21 cellular contexts compared by ENCODE assay signal in genomic region chr19:55044771-55045716, GRCh38. TPM values are rescaled to one million over a fixed set of nuclear protein-coding genes. Genes with fewer than 3 reads are reported as not detected.
DNase-seq lines count a peak whose midpoint lies in the region; ATAC-seq, FAIRE-seq and TF ChIP-seq lines count a peak whose summit lies in the region.
"Had no signal": no experiment of that assay in that cellular context is flagged by ENCODE, and none has a peak within 500 bp of the region (broad histone marks: within the 10 kb centered on the region; RNA-seq: fewer than 3 reads in every experiment).

No MANE protein-coding gene starts in this region.

- no peaks in the 10 kb centered on the region for H3K79me2 ChIP-seq in HepG2 (ENCODE audit: insufficient read depth, low read length)
- H3K79me2 ChIP-seq in OCI-LY7 (ENCODE audit: insufficient read depth, low read depth, low read length): no peaks in the 10 kb centered on the region

- CTCF ChIA-PET in HepG2 (lab: Yijun Ruan, JAX; ENCODE audit: low intra/inter-chr PET ratio, low total read pairs): no interaction called here
- CTCF ChIA-PET in OCI-LY7 (lab: Charles Lee; ENCODE audit: unreplicated experiment): no interaction called here

- H3K4me3 ChIP-seq in HepG2 (replicated peaks in 1 of 3; ENCODE audit: insufficient read depth in 1 of 3, low read depth in 2 of 3, low read length in 3 of 3) (no peak overlapping the region), right lobe of liver (no peak overlapping the region), kidney (ENCODE audit: low read length in 2 of 2) (no peak overlapping the region), lower leg skin (ENCODE audit: low read depth, poor library complexity, severe bottlenecking) (no peak overlapping the region), OCI-LY7 (ENCODE audit: low read depth, low read length, poor library complexity, severe bottlenecking) (no peak overlapping the region)
- H3K4me3 ChIP-seq: MG63 had no signal

- TF ChIP-seq CTCF in HepG2 (CRISPR knock-in tag; IDR thresholded peaks at IDR 0.05): no peak
- no peak for TF ChIP-seq CTCF in right lobe of liver (IDR thresholded peaks at IDR 0.05)
- no peak for TF ChIP-seq CTCF in kidney (IDR thresholded peaks at IDR 0.05; ENCODE audit: borderline replicate concordance, extremely low read depth, insufficient read depth)
- no peak for TF ChIP-seq CTCF in lower leg skin (IDR thresholded peaks at IDR 0.05)
- no peak for TF ChIP-seq CTCF in OCI-LY7 (conservative IDR thresholded peaks at IDR 0.05; ENCODE audit: low read length)

- H3K9ac ChIP-seq in HepG2 (ENCODE audit: insufficient read depth, low read depth, low read length) (no peak overlapping the region), kidney (ENCODE audit: low read length in 2 of 2) (no peak overlapping the region)

- H3K4me2 ChIP-seq in HepG2 (ENCODE audit: low read depth, low read length): no peak overlapping the region
- no peak overlapping the region for H3K4me2 ChIP-seq in OCI-LY7 (ENCODE audit: low read length)

- no peaks in the 10 kb centered on the region for H3K9me2 ChIP-seq in OCI-LY7 (ENCODE audit: insufficient read depth, low read length)

- H3K4me1 ChIP-seq in HepG2 (ENCODE audit: insufficient read depth, low read length) (no peaks in the 10 kb centered on the region), right lobe of liver (no peaks in the 10 kb centered on the region), kidney (ENCODE audit: control insufficient read depth in 1 of 2, insufficient read depth in 1 of 2, low read depth in 1 of 2, low read length in 2 of 2) (no peaks in the 10 kb centered on the region), OCI-LY7 (ENCODE audit: insufficient read depth, low read length, poor library complexity, severe bottlenecking) (no peaks in the 10 kb centered on the region)

- FAIRE-seq in HepG2 (lab: Jason Lieb, UNC) (no peak), kidney (lab: Jason Lieb, UNC) (no peak)
- FAIRE-seq: G401.6 had no signal

- DNase-seq in HepG2 (ENCODE audit: low spot score): no peak
- DNase-seq in right lobe of liver: no peak
- DNase-seq in activated naive CD8-positive, alpha-beta T cell treated with anti-CD3 and anti-CD28 coated beads, Interleukin-2, amount 10 ng/mL, durations not matched to agents 7 days and 5 days: no peak
- peak; percentile 65 for DNase-seq in kidney
- no peak for DNase-seq in lower leg skin (ENCODE audit: low spot score in 2 of 2)
- no peak for DNase-seq in OCI-LY7 (ENCODE audit: low spot score)
- DNase-seq in stimulated activated CD4-positive, alpha-beta T cell treated with anti-CD3 and anti-CD28 coated beads, Interleukin-4, amount 100 ng/mL, for 4 hours: no peak
- DNase-seq: 8988T, MG63, NCI-H1417, NCI-H1694 treated with DMSO at 0.1 percent for 48 hours, NCI-H2081 treated with DMSO at 0.1 percent for 48 hours, NCI-H2171 treated with DMSO at 0.1 percent for 48 hours, NCI-H524 treated with DMSO at 0.1 percent for 48 hours, NCI-H82, OCI-M1 had no signal

- H3K27ac ChIP-seq in HepG2 (ENCODE audit: extremely low read length, insufficient read depth, low read length): no peak overlapping the region
- no peak overlapping the region for H3K27ac ChIP-seq in right lobe of liver
- H3K27ac ChIP-seq in kidney (ENCODE audit: low read depth in 2 of 2, low read length in 2 of 2): no peak overlapping the region
- H3K27ac ChIP-seq in OCI-LY7 (ENCODE audit: low read depth, low read length, poor library complexity, severe bottlenecking): no peak overlapping the region
- H3K27ac ChIP-seq: C4-2B had no signal

- TF ChIP-seq EP300 in HepG2 (IDR thresholded peaks at IDR 0.05; ENCODE audit: low read depth in 2 of 2, low read length in 2 of 2) (no peak), HepG2 (CRISPR knock-in tag; IDR thresholded peaks at IDR 0.05; ENCODE audit: borderline replicate concordance) (no peak)

- in situ Hi-C loops in HepG2 (cut with HindIII; ENCODE audit: extremely low pct_ligation_motif_present, low pct_unique_long_range_greater_than_20kb): no loop called here

- BruUV-seq in HepG2 (replicated peaks; lab: Mats Ljungman, UMichigan): no TSS peak
- BruUV-seq in OCI-LY7 (replicated peaks; lab: Mats Ljungman, UMichigan): no TSS peak

- H3K4me3 Mint-ChIP-seq in activated naive CD8-positive, alpha-beta T cell treated with anti-CD3 and anti-CD28 coated beads, Interleukin-2, amount 10 ng/mL, durations not matched to agents 7 days and 5 days: no peak overlapping the region

- H4K20me1 ChIP-seq in HepG2 (ENCODE audit: insufficient read depth, low read length) (no peaks in the 10 kb centered on the region), OCI-LY7 (ENCODE audit: insufficient read depth, low read length) (no peaks in the 10 kb centered on the region)

- POLR2A ChIA-PET in HepG2 (lab: Yijun Ruan, JAX) (no interaction called here), OCI-LY7 (lab: Charles Lee) (no interaction called here)
- POLR2A ChIA-PET in activated naive CD8-positive, alpha-beta T cell treated with anti-CD3 and anti-CD28 coated beads, Interleukin-2, amount 10 ng/mL, durations not matched to agents 7 days and 5 days (lab: Charles Lee): interaction anchor here (0.6 to 1.4 kb wide), 2 partner anchors 18 to 161 kb away, joined by 3 to 6 read pairs; partner anchors contain the start of gene RDH13

- no peaks in the 10 kb centered on the region for H3K9me3 Mint-ChIP-seq in activated naive CD8-positive, alpha-beta T cell treated with anti-CD3 and anti-CD28 coated beads, Interleukin-2, amount 10 ng/mL, durations not matched to agents 7 days and 5 days

- H3K27me3 ChIP-seq in HepG2 (ENCODE audit: control insufficient read depth in 1 of 2, insufficient read depth in 2 of 2, low read length in 2 of 2): no peaks in the 10 kb centered on the region
- H3K27me3 ChIP-seq in right lobe of liver: no peaks in the 10 kb centered on the region
- H3K27me3 ChIP-seq: MG63 had no signal

- H3K27me3 Mint-ChIP-seq in activated naive CD8-positive, alpha-beta T cell treated with anti-CD3 and anti-CD28 coated beads, Interleukin-2, amount 10 ng/mL, durations not matched to agents 7 days and 5 days: no peaks in the 10 kb centered on the region

- ATAC-seq in HepG2: no peak
- ATAC-seq in right lobe of liver: no peak
- ATAC-seq in activated naive CD8-positive, alpha-beta T cell treated with anti-CD3 and anti-CD28 coated beads, Interleukin-2, amount 10 ng/mL, durations not matched to agents 7 days and 5 days (ENCODE audit: low read depth): no peak
- no peak for ATAC-seq in HG02870 (IDR thresholded peaks at IDR 0.05; ENCODE audit: unreplicated experiment)

- no peak overlapping the region for H2AFZ ChIP-seq in HepG2 (ENCODE audit: low read length)
- no peak overlapping the region for H2AFZ ChIP-seq in OCI-LY7 (ENCODE audit: low read length)

- peaks cover 52% of the 10 kb centered on the region for H3K36me3 Mint-ChIP-seq in activated naive CD8-positive, alpha-beta T cell treated with anti-CD3 and anti-CD28 coated beads, Interleukin-2, amount 10 ng/mL, durations not matched to agents 7 days and 5 days

- peak overlapping the region; percentile 64 for H3K27ac Mint-ChIP-seq in activated naive CD8-positive, alpha-beta T cell treated with anti-CD3 and anti-CD28 coated beads, Interleukin-2, amount 10 ng/mL, durations not matched to agents 7 days and 5 days

- H3K36me3 ChIP-seq in HepG2 (replicated peaks in 1 of 2; ENCODE audit: control insufficient read depth in 1 of 2, insufficient read depth in 2 of 2, low read length in 2 of 2): peaks cover 24 to 46% of the 10 kb centered on the region in 2 experiments; a peak in 4 of 5 replicates
- H3K36me3 ChIP-seq in right lobe of liver: peaks cover 6 to 48% (median 25%) of the 10 kb centered on the region in 4 donors
- peaks cover 15 to 29% of the 10 kb centered on the region in 2 donors for H3K36me3 ChIP-seq in kidney (ENCODE audit: control insufficient read depth in 1 of 2, insufficient read depth in 2 of 2, low read length in 2 of 2)
- peaks cover 78% of the 10 kb centered on the region for H3K36me3 ChIP-seq in OCI-LY7 (ENCODE audit: insufficient read depth, low read length)

- H3K9me3 ChIP-seq in HepG2 (ENCODE audit: low read length) (no peaks in the 10 kb centered on the region), right lobe of liver (no peaks in the 10 kb centered on the region), kidney (ENCODE audit: control insufficient read depth in 1 of 2, low read length in 2 of 2) (no peaks in the 10 kb centered on the region), OCI-LY7 (ENCODE audit: low read length) (no peaks in the 10 kb centered on the region)
- H3K9me3 ChIP-seq: MG63 had no signal

- no peak for TF ChIP-seq RAD21 in HepG2 (CRISPR knock-in tag; IDR thresholded peaks at IDR 0.05)

- intact Hi-C loops in HepG2 (cut with micrococcal nuclease; ENCODE audit: unreplicated experiment) (no loop called here), right lobe of liver (cut with DNase I) (no loop called here), kidney (cut with DNase I) (no loop called here), lower leg skin (cut with DNase I; ENCODE audit: low total_unique reads) (no loop called here), OCI-LY7 (cut with micrococcal nuclease; ENCODE audit: unreplicated experiment) (no loop called here)

- TF ChIP-seq POLR2A in HepG2 (IDR thresholded peaks at IDR 0.05; ENCODE audit: insufficient read depth in 1 of 2, low read depth in 2 of 2, low read length in 2 of 2) (no peak), right lobe of liver (IDR thresholded peaks at IDR 0.05) (no peak), lower leg skin (IDR thresholded peaks at IDR 0.05) (no peak)

- 96% methylated on average over 10 of the region's 30 CpGs for WGBS in HepG2 (ENCODE audit: low lambda C conversion rate)
- 96% methylated on average over 9 of the region's 30 CpGs for WGBS in right lobe of liver (ENCODE audit: insufficient coverage, low coverage, low lambda C conversion rate, missing lambda C conversion rate)
- WGBS in lower leg skin, 2 donors: 94 to 96% methylated on average over 22 to 26 of the region's 30 CpGs

- peaks cover 26% of the 10 kb centered on the region for H3K4me1 Mint-ChIP-seq in activated naive CD8-positive, alpha-beta T cell treated with anti-CD3 and anti-CD28 coated beads, Interleukin-2, amount 10 ng/mL, durations not matched to agents 7 days and 5 days

RNA-seq across cellular contexts. Expression of gene GP6, which starts 7.0 kb away (rescaled TPM):
- not detected in 2 replicates for total RNA-seq in HepG2 (2016; rRNA removed; fragmentation: Illumina TruSeq; extraction: Trizol)
- total RNA-seq in HepG2 (2016; cell fraction: cytosol; rRNA removed; fragmentation: Illumina TruSeq; extraction: Trizol; ENCODE audit: low read depth): not detected in 2 replicates
- not detected in 2 replicates for total RNA-seq in HepG2 (2016; cell fraction: insoluble cytoplasmic fraction; rRNA removed; fragmentation: Illumina TruSeq; extraction: Trizol)
- total RNA-seq in HepG2 (2016; cell fraction: membrane; rRNA removed; fragmentation: Illumina TruSeq; extraction: Trizol): not detected in 2 replicates
- total RNA-seq in HepG2 (2016; cell fraction: nucleus; rRNA removed; fragmentation: Illumina TruSeq; extraction: Trizol): not detected in 2 replicates
- polyA plus RNA-seq in HepG2 (2011; rRNA removed): 0.05 and 0.08 TPM in 2 replicates
- 0.03 TPM in 1 of 2 replicates, not detected in the other for polyA plus RNA-seq in HepG2 (2011; cell fraction: cytosol; rRNA removed)
- polyA plus RNA-seq in HepG2 (2011; cell fraction: nucleus; rRNA removed): 0.05 TPM in 1 of 2 replicates, not detected in the other
- 0.13 TPM in 1 of 2 replicates, not detected in the other for polyA plus RNA-seq in HepG2 (2012)
- polyA plus RNA-seq in HepG2 (2016; cell fraction: cytosol; fragmentation: Illumina TruSeq; extraction: Trizol; ENCODE audit: low read depth): not detected in 2 replicates
- polyA plus RNA-seq in HepG2 (2016; cell fraction: insoluble cytoplasmic fraction; fragmentation: Illumina TruSeq; extraction: Trizol; ENCODE audit: low read depth): not detected in 2 replicates
- not detected in 2 replicates for polyA plus RNA-seq in HepG2 (2016; cell fraction: membrane; fragmentation: Illumina TruSeq; extraction: Trizol; ENCODE audit: low read depth)
- polyA plus RNA-seq in HepG2 (2016; cell fraction: nucleus; fragmentation: Illumina TruSeq; extraction: Trizol; ENCODE audit: insufficient read depth, low read depth): not detected in 2 replicates
- 0.30 and 0.75 TPM in 2 replicates for polyA minus RNA-seq in HepG2 (2011; rRNA and poly(A)+ RNA removed; ENCODE audit: low replicate concordance)
- polyA minus RNA-seq in HepG2 (2011; cell fraction: cytosol; rRNA and poly(A)+ RNA removed): not detected in 2 replicates
- polyA minus RNA-seq in HepG2 (2011; cell fraction: nucleus; rRNA and poly(A)+ RNA removed): not detected in 2 replicates
- under 1 TPM in 2 of 6 experiments, not detected in 4; 0.33 to 0.42 TPM for total RNA-seq in right lobe of liver
- total RNA-seq in activated naive CD8-positive, alpha-beta T cell treated with anti-CD3 and anti-CD28 coated beads, Interleukin-2, amount 10 ng/mL, durations not matched to agents 7 days and 5 days: under 1 TPM in 1 of 2 experiments, not detected in 1; 0.25 TPM
- total RNA-seq in kidney: 0.35 TPM
- 0.73 TPM for polyA plus RNA-seq in kidney (ENCODE audit: insufficient read depth, low read depth, low replicate concordance)
- total RNA-seq in lower leg skin: 1 to 10 TPM in 2 of 4 donors, under 1 TPM in 2; 0.49 to 8.5 (median 1.3) TPM
- total RNA-seq in OCI-LY7 (2014; rRNA removed; shearing (Covaris generic)): 0.25 and 0.44 TPM in 2 replicates
- total RNA-seq in OCI-LY7 (2022): 0.36 and 1.9 TPM in 2 replicates
- total RNA-seq: LHCN-M2 had no signal
- polyA plus RNA-seq: AG04450 had no signal

RNA-seq across cellular contexts. Expression of gene RDH13, which starts 17.9 kb away (rescaled TPM):
- total RNA-seq in HepG2 (2016; rRNA removed; fragmentation: Illumina TruSeq; extraction: Trizol) (19.1 and 21.5 TPM in 2 replicates), right lobe of liver (10 to 100 TPM in 4 of 6 experiments, 1 to 10 TPM in 2; 7.7 to 16.8 (median 12.1) TPM), kidney (38.7 TPM), lower leg skin (100 to 1,000 TPM in 3 of 4 donors, 10 to 100 TPM in 1; 93.2 to 146 (median 134) TPM), OCI-LY7 (2022) (17.8 and 19.5 TPM in 2 replicates)
- 7.5 and 7.8 TPM in 2 replicates for total RNA-seq in HepG2 (2016; cell fraction: cytosol; rRNA removed; fragmentation: Illumina TruSeq; extraction: Trizol; ENCODE audit: low read depth)
- total RNA-seq in HepG2 (2016; cell fraction: insoluble cytoplasmic fraction; rRNA removed; fragmentation: Illumina TruSeq; extraction: Trizol): 15.8 and 21.1 TPM in 2 replicates
- 11.8 and 12.8 TPM in 2 replicates for total RNA-seq in HepG2 (2016; cell fraction: membrane; rRNA removed; fragmentation: Illumina TruSeq; extraction: Trizol)
- 17.4 and 22.3 TPM in 2 replicates for total RNA-seq in HepG2 (2016; cell fraction: nucleus; rRNA removed; fragmentation: Illumina TruSeq; extraction: Trizol)
- polyA plus RNA-seq in HepG2 (2011; rRNA removed) (13.4 and 16.6 TPM in 2 replicates), kidney (ENCODE audit: insufficient read depth, low read depth, low replicate concordance) (24.9 TPM)
- 9.7 and 11.4 TPM in 2 replicates for polyA plus RNA-seq in HepG2 (2011; cell fraction: cytosol; rRNA removed)
- 30.1 and 32.4 TPM in 2 replicates for polyA plus RNA-seq in HepG2 (2011; cell fraction: nucleus; rRNA removed)
- polyA plus RNA-seq in HepG2 (2012): 11.5 and 13.1 TPM in 2 replicates
- 4.2 and 4.4 TPM in 2 replicates for polyA plus RNA-seq in HepG2 (2016; cell fraction: cytosol; fragmentation: Illumina TruSeq; extraction: Trizol; ENCODE audit: low read depth)
- polyA plus RNA-seq in HepG2 (2016; cell fraction: insoluble cytoplasmic fraction; fragmentation: Illumina TruSeq; extraction: Trizol; ENCODE audit: low read depth): 14.5 and 16.2 TPM in 2 replicates
- 5.8 and 6.5 TPM in 2 replicates for polyA plus RNA-seq in HepG2 (2016; cell fraction: membrane; fragmentation: Illumina TruSeq; extraction: Trizol; ENCODE audit: low read depth)
- polyA plus RNA-seq in HepG2 (2016; cell fraction: nucleus; fragmentation: Illumina TruSeq; extraction: Trizol; ENCODE audit: insufficient read depth, low read depth): 30.4 and 34.3 TPM in 2 replicates
- 35.2 and 54.3 TPM in 2 replicates for polyA minus RNA-seq in HepG2 (2011; rRNA and poly(A)+ RNA removed; ENCODE audit: low replicate concordance)
- polyA minus RNA-seq in HepG2 (2011; cell fraction: cytosol; rRNA and poly(A)+ RNA removed): 8.1 and 16.8 TPM in 2 replicates
- polyA minus RNA-seq in HepG2 (2011; cell fraction: nucleus; rRNA and poly(A)+ RNA removed): 29.1 and 32.1 TPM in 2 replicates
- 10 to 100 TPM; 25.9 to 28.6 TPM for total RNA-seq in activated naive CD8-positive, alpha-beta T cell treated with anti-CD3 and anti-CD28 coated beads, Interleukin-2, amount 10 ng/mL, durations not matched to agents 7 days and 5 days
- total RNA-seq in OCI-LY7 (2014; rRNA removed; shearing (Covaris generic)): 23.1 and 29.5 TPM in 2 replicates

RNA-seq across cellular contexts. Expression of gene EPS8L1, which starts 30.6 kb away (rescaled TPM):
- total RNA-seq in HepG2 (2016; rRNA removed; fragmentation: Illumina TruSeq; extraction: Trizol): 2.3 and 3.0 TPM in 2 replicates
- 0.79 and 0.91 TPM in 2 replicates for total RNA-seq in HepG2 (2016; cell fraction: cytosol; rRNA removed; fragmentation: Illumina TruSeq; extraction: Trizol; ENCODE audit: low read depth)
- 1.4 and 2.2 TPM in 2 replicates for total RNA-seq in HepG2 (2016; cell fraction: insoluble cytoplasmic fraction; rRNA removed; fragmentation: Illumina TruSeq; extraction: Trizol)
- 2.6 and 2.9 TPM in 2 replicates for total RNA-seq in HepG2 (2016; cell fraction: membrane; rRNA removed; fragmentation: Illumina TruSeq; extraction: Trizol)
- 0.84 and 1.3 TPM in 2 replicates for total RNA-seq in HepG2 (2016; cell fraction: nucleus; rRNA removed; fragmentation: Illumina TruSeq; extraction: Trizol)
- polyA plus RNA-seq in HepG2 (2011; rRNA removed): 6.3 and 6.6 TPM in 2 replicates
- polyA plus RNA-seq in HepG2 (2011; cell fraction: cytosol; rRNA removed): 3.0 and 4.2 TPM in 2 replicates
- polyA plus RNA-seq in HepG2 (2011; cell fraction: nucleus; rRNA removed): 27.8 and 31.9 TPM in 2 replicates
- 5.0 and 6.5 TPM in 2 replicates for polyA plus RNA-seq in HepG2 (2012)
- 1.6 and 1.7 TPM in 2 replicates for polyA plus RNA-seq in HepG2 (2016; cell fraction: cytosol; fragmentation: Illumina TruSeq; extraction: Trizol; ENCODE audit: low read depth)
- 1.4 and 2.0 TPM in 2 replicates for polyA plus RNA-seq in HepG2 (2016; cell fraction: insoluble cytoplasmic fraction; fragmentation: Illumina TruSeq; extraction: Trizol; ENCODE audit: low read depth)
- polyA plus RNA-seq in HepG2 (2016; cell fraction: membrane; fragmentation: Illumina TruSeq; extraction: Trizol; ENCODE audit: low read depth): 2.0 TPM in 2 replicates
- polyA plus RNA-seq in HepG2 (2016; cell fraction: nucleus; fragmentation: Illumina TruSeq; extraction: Trizol; ENCODE audit: insufficient read depth, low read depth): 6.3 and 7.4 TPM in 2 replicates
- polyA minus RNA-seq in HepG2 (2011; rRNA and poly(A)+ RNA removed; ENCODE audit: low replicate concordance): 4.0 and 6.3 TPM in 2 replicates
- polyA minus RNA-seq in HepG2 (2011; cell fraction: cytosol; rRNA and poly(A)+ RNA removed): 0.88 and 1.4 TPM in 2 replicates
- 3.4 and 3.7 TPM in 2 replicates for polyA minus RNA-seq in HepG2 (2011; cell fraction: nucleus; rRNA and poly(A)+ RNA removed)
- 1 to 10 TPM in 4 of 6 experiments, under 1 TPM in 2; 0.49 to 2.4 (median 1.2) TPM for total RNA-seq in right lobe of liver
- total RNA-seq in activated naive CD8-positive, alpha-beta T cell treated with anti-CD3 and anti-CD28 coated beads, Interleukin-2, amount 10 ng/mL, durations not matched to agents 7 days and 5 days: 1 to 10 TPM; 5.1 to 7.6 TPM
- 95.0 TPM for total RNA-seq in kidney
- polyA plus RNA-seq in kidney (ENCODE audit: insufficient read depth, low read depth, low replicate concordance): 45.4 TPM
- 100 to 1,000 TPM; 394 to 678 (median 540) TPM for total RNA-seq in lower leg skin
- total RNA-seq in OCI-LY7 (2014; rRNA removed; shearing (Covaris generic)): 3.5 and 11.1 TPM in 2 replicates
- total RNA-seq in OCI-LY7 (2022): 10.6 and 12.5 TPM in 2 replicates
